1 cellular context compared by ENCODE assay signal in genomic region chr5:68643064-68643463, GRCh38.
TF ChIP-seq lines count a peak whose summit lies in the region.

No MANE protein-coding gene starts in this region.

TF ChIP-seq in WTC11, 78 proteins besides CTCF, POLR2A, EP300 and RAD21 (continued from another document):
- no peak for TF ChIP-seq ZNF512 (CRISPR knock-in tag; IDR thresholded peaks at IDR 0.05; ENCODE audit: borderline replicate concordance)
- no peak for TF ChIP-seq ZBTB21 (CRISPR knock-in tag; IDR thresholded peaks at IDR 0.05; ENCODE audit: borderline replicate concordance)
- TF ChIP-seq ETV6 (CRISPR knock-in tag; IDR thresholded peaks at IDR 0.05) = no peak
- no peak for TF ChIP-seq OVOL2 (CRISPR knock-in tag; IDR thresholded peaks at IDR 0.05; ENCODE audit: borderline replicate concordance)
- no peak for TF ChIP-seq NR2C2 (CRISPR knock-in tag; IDR thresholded peaks at IDR 0.05)
- TF ChIP-seq IRF1 (CRISPR knock-in tag; IDR thresholded peaks at IDR 0.05) = no peak
- no peak for TF ChIP-seq PRRX2 (CRISPR knock-in tag; IDR thresholded peaks at IDR 0.05)
- TF ChIP-seq RORB (CRISPR knock-in tag; IDR thresholded peaks at IDR 0.05) = no peak
TF ChIP-seq in WTC11: peak in this region for 0.
